Comparison of ENCODE assay signal across 8 cellular contexts in genomic region chr7:1458676-1459511, GRCh38. TPM values are rescaled to one million over a fixed set of nuclear protein-coding genes. Genes with fewer than 3 reads are reported as not detected.
DNase-seq lines count a peak whose midpoint lies in the region; ATAC-seq and TF ChIP-seq lines count a peak whose summit lies in the region.

TSS of gene MICALL2 (minus strand) at chr7:1459470. CDS start at chr7:1459326, 144 bp downstream.

- H3K4me2 ChIP-seq in skeletal muscle satellite cell (ENCODE audit: low read length) = peak within 1 kb of the TSS; percentile 99

- DNase-seq in AG08396 (ENCODE audit: low spot score) = peak; percentile 96
- peak; percentile 78 for DNase-seq in RPMI8226
- DNase-seq in brain microvascular endothelial cell = peak; percentile 85
- DNase-seq in NCI-H1694 (lab: John Stamatoyannopoulos, UW) = no peak

- H3K36me3 ChIP-seq in brain microvascular endothelial cell (replicated peaks) (no peaks in the 10 kb centered on the region), iPS-18a (ENCODE audit: control insufficient read depth, low read depth, low read length) (no peaks in the 10 kb centered on the region), skeletal muscle satellite cell (ENCODE audit: insufficient read depth, low read length) (no peaks in the 10 kb centered on the region)

- in situ Hi-C loops in brain microvascular endothelial cell (cut with HindIII; ENCODE audit: low pct_ligation_motif_present, low sequenced_read_pairs) = no loop called here

- H3K9ac ChIP-seq in iPS-18a (ENCODE audit: low read length) = peak within 1 kb of the TSS; percentile 28
- H3K9ac ChIP-seq in skeletal muscle satellite cell (ENCODE audit: low read depth, low read length) = peak within 1 kb of the TSS; percentile 88

- H3K4me3 ChIP-seq in brain microvascular endothelial cell (ENCODE audit: low read depth, low read length) (peak within 1 kb of the TSS; percentile 90), iPS-18a (ENCODE audit: low read length) (peak within 1 kb of the TSS; percentile 68), skeletal muscle satellite cell (ENCODE audit: low read length) (peak within 1 kb of the TSS; percentile 90)

- H3K27me3 ChIP-seq in brain microvascular endothelial cell (replicated peaks) (no peaks in the 10 kb centered on the region), iPS-18a (ENCODE audit: control insufficient read depth, insufficient read depth, low read length) (no peaks in the 10 kb centered on the region), skeletal muscle satellite cell (ENCODE audit: control insufficient read depth, insufficient read depth, low read length) (no peaks in the 10 kb centered on the region)

- H3K27ac ChIP-seq in brain microvascular endothelial cell (peak within 1 kb of the TSS; percentile 88), iPS-18a (ENCODE audit: low read length) (no peak within 1 kb of the TSS)

- TF ChIP-seq CTCF in brain microvascular endothelial cell (IDR thresholded peaks at IDR 0.05; ENCODE audit: low read depth, low read length, missing control alignments) = peak; percentile 5

- H3K9me3 ChIP-seq in iPS-18a (ENCODE audit: control insufficient read depth, low read depth, low read length) = no peaks in the 10 kb centered on the region
- no peaks in the 10 kb centered on the region for H3K9me3 ChIP-seq in skeletal muscle satellite cell (replicated peaks; ENCODE audit: low read length)

- H3K4me1 ChIP-seq in iPS-18a (ENCODE audit: control insufficient read depth, low read depth, low read length) (no peaks in the 10 kb centered on the region), skeletal muscle satellite cell (ENCODE audit: control insufficient read depth, insufficient read depth, low read length) (peaks cover 45% of the 10 kb centered on the region)

- ATAC-seq in GM18508 (IDR thresholded peaks at IDR 0.05; ENCODE audit: insufficient read depth, unreplicated experiment) (peak; percentile 12), HG03060 (IDR thresholded peaks at IDR 0.05; ENCODE audit: low read depth, unreplicated experiment) (peak; percentile 20)

RNA-seq across cellular contexts. Expression of gene MICALL2, which starts in this region (rescaled TPM):
- 12.0 and 14.7 TPM in 2 replicates for total RNA-seq in skeletal muscle satellite cell (2012; rRNA removed)
